In the genomic region with DNA sequence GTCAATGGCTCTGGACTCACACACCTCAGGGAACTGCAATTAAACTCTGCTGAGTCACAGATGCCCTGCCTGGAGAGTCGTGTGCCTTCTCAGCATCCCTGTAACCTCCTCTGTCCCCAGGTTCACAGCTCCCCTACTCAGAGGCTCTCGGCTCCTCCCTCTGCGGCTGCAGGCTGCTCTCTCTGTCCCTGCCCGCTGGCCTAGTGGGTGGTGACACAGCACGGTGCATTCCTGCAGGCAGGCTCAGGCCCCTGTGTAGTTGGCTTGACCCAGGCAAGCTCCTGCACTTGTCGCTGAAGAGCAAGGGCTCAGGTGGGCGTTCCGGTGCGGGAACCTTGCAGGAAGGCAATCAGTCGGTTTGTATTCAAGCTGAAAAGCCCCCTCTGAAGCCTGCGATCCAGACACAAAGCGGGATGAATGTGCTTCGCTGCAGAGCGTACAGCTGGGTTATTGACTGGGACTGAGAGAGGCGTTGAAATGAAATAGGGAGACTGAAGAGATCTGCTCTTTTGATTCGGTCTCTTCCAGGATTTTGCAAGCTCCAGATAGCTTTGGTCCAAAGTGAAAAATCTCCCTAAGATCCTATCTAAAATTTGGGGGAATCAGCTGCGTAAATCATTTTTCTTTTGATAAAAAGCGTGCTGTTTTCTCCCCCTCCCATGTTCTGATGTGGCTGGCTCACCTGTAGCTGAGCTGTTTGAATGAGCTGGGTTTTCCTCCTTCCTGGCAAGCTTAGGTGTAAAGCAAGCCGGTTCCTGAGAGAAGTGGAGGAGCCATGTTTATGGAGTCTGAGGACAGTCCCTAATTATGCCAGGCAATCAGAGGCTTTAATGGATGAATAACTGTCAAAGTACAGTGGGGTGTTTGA, we compare ENCODE assay signal across 1 cellular context.
TF ChIP-seq lines count a peak whose summit lies in the region.

No MANE protein-coding gene starts in this region.

TF ChIP-seq in HepG2, 621 proteins besides CTCF, POLR2A, EP300 and RAD21 (continued from another document and continues in another):
- TF ChIP-seq, protein P1, sequence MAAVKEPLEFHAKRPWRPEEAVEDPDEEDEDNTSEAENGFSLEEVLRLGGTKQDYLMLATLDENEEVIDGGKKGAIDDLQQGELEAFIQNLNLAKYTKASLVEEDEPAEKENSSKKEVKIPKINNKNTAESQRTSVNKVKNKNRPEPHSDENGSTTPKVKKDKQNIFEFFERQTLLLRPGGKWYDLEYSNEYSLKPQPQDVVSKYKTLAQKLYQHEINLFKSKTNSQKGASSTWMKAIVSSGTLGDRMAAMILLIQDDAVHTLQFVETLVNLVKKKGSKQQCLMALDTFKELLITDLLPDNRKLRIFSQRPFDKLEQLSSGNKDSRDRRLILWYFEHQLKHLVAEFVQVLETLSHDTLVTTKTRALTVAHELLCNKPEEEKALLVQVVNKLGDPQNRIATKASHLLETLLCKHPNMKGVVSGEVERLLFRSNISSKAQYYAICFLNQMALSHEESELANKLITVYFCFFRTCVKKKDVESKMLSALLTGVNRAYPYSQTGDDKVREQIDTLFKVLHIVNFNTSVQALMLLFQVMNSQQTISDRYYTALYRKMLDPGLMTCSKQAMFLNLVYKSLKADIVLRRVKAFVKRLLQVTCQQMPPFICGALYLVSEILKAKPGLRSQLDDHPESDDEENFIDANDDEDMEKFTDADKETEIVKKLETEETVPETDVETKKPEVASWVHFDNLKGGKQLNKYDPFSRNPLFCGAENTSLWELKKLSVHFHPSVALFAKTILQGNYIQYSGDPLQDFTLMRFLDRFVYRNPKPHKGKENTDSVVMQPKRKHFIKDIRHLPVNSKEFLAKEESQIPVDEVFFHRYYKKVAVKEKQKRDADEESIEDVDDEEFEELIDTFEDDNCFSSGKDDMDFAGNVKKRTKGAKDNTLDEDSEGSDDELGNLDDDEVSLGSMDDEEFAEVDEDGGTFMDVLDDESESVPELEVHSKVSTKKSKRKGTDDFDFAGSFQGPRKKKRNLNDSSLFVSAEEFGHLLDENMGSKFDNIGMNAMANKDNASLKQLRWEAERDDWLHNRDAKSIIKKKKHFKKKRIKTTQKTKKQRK (IDR thresholded peaks at IDR 0.05; ENCODE audit: low read length): no peak
- TF ChIP-seq NR2F1 (CRISPR knock-in tag; IDR thresholded peaks at IDR 0.05) (peak in 1 of 2 experiments; percentile 30; a peak in 1 of 4 replicates), ZNF124 (CRISPR knock-in tag; IDR thresholded peaks at IDR 0.05) (no peak), SMARCE1 (IDR thresholded peaks at IDR 0.05; ENCODE audit: borderline replicate concordance) (no peak), ZNF780A (CRISPR knock-in tag; IDR thresholded peaks at IDR 0.05) (no peak), ZNF839 (CRISPR knock-in tag; IDR thresholded peaks at IDR 0.05; ENCODE audit: borderline replicate concordance) (no peak), SUZ12 (IDR thresholded peaks at IDR 0.05; ENCODE audit: low read depth, low read length) (no peak), IKZF4 (CRISPR knock-in tag; IDR thresholded peaks at IDR 0.05; ENCODE audit: borderline replicate concordance, low read depth, not compliant biosample characterization) (no peak), HIVEP1 (CRISPR knock-in tag; IDR thresholded peaks at IDR 0.05) (no peak), KMT2A (CRISPR knock-in tag; IDR thresholded peaks at IDR 0.05) (peak; percentile 97), TEAD2 (CRISPR knock-in tag; IDR thresholded peaks at IDR 0.05) (no peak), SRY (CRISPR knock-in tag; IDR thresholded peaks at IDR 0.05) (no peak), NFIB (CRISPR knock-in tag; IDR thresholded peaks at IDR 0.05; ENCODE audit: borderline replicate concordance) (no peak), TAF15 (IDR thresholded peaks at IDR 0.05; ENCODE audit: low read depth, low read length, poor library complexity, severe bottlenecking) (no peak), PCBP1 (IDR thresholded peaks at IDR 0.05; ENCODE audit: borderline replicate concordance, low read depth, low read length) (no peak), ZNF317 (CRISPR knock-in tag; IDR thresholded peaks at IDR 0.05) (peak; percentile 76; the same call in 1 of the 2 replicates), RARA (CRISPR knock-in tag; IDR thresholded peaks at IDR 0.05) (peak; percentile 83), PHF20 (CRISPR knock-in tag; IDR thresholded peaks at IDR 0.05) (no peak), ZNF350 (CRISPR knock-in tag; IDR thresholded peaks at IDR 0.05; ENCODE audit: borderline replicate concordance, low read depth) (peak; percentile 98), ZNF34 (CRISPR knock-in tag; IDR thresholded peaks at IDR 0.05; ENCODE audit: borderline replicate concordance) (no peak), ZNF562 (CRISPR knock-in tag; IDR thresholded peaks at IDR 0.05; ENCODE audit: borderline replicate concordance) (no peak), HOXD1 (CRISPR knock-in tag; IDR thresholded peaks at IDR 0.05) (peak; percentile 84; the same call in 1 of the 2 replicates), POLR2AphosphoS2 (IDR thresholded peaks at IDR 0.05; ENCODE audit: low read depth, low read length) (no peak), RFX5 (IDR thresholded peaks at IDR 0.05; ENCODE audit: low read depth, low read length) (no peak), SOX6 (IDR thresholded peaks at IDR 0.05) (no peak), SOX6 (CRISPR knock-in tag; IDR thresholded peaks at IDR 0.05) (peak; percentile 81), SNRNP70 (IDR thresholded peaks at IDR 0.05; ENCODE audit: low read depth, low read length) (no peak), CC2D1A (CRISPR knock-in tag; IDR thresholded peaks at IDR 0.05) (no peak), SETDB1 (CRISPR knock-in tag; IDR thresholded peaks at IDR 0.05; ENCODE audit: borderline replicate concordance) (no peak), ZNF746 (CRISPR knock-in tag; IDR thresholded peaks at IDR 0.05) (no peak), EHMT2 (IDR thresholded peaks at IDR 0.05; ENCODE audit: borderline replicate concordance, low read depth, low read length) (no peak), YY1 (IDR thresholded peaks at IDR 0.05; ENCODE audit: insufficient read depth, insufficient replicate concordance, low read depth, low read length) (no peak), ZNF382 (CRISPR knock-in tag; IDR thresholded peaks at IDR 0.05; ENCODE audit: borderline replicate concordance) (no peak), ARHGAP35 (CRISPR knock-in tag; IDR thresholded peaks at IDR 0.05; ENCODE audit: borderline replicate concordance) (peak; percentile 62; the same call in 1 of the 2 replicates), HNF4G (IDR thresholded peaks at IDR 0.05; ENCODE audit: borderline replicate concordance, low read depth, low read length) (no peak), HNF4G (CRISPR knock-in tag; IDR thresholded peaks at IDR 0.05; ENCODE audit: borderline replicate concordance, low read depth) (0 out of 2 replicates have a peak, but pooled peaks have one; percentile 20), FOXK1 (CRISPR knock-in tag; IDR thresholded peaks at IDR 0.05; ENCODE audit: borderline replicate concordance, low read depth) (no peak), BCL6 (CRISPR knock-in tag; IDR thresholded peaks at IDR 0.05) (peak; percentile 69), TBX3 (IDR thresholded peaks at IDR 0.05; ENCODE audit: borderline replicate concordance) (no peak), ZSCAN25 (CRISPR knock-in tag; IDR thresholded peaks at IDR 0.05) (peak; percentile 95), ZBTB38 (CRISPR knock-in tag; IDR thresholded peaks at IDR 0.05) (peak; percentile 87), ZNF703 (CRISPR knock-in tag; IDR thresholded peaks at IDR 0.05; ENCODE audit: borderline replicate concordance) (no peak), ZNF446 (CRISPR knock-in tag; IDR thresholded peaks at IDR 0.05) (0 out of 2 replicates have a peak, but pooled peaks have one; percentile 61), NFYB (CRISPR knock-in tag; IDR thresholded peaks at IDR 0.05) (no peak), HMG20B (CRISPR knock-in tag; conservative IDR thresholded peaks at IDR 0.05) (no peak), SRF (IDR thresholded peaks at IDR 0.05; ENCODE audit: low read depth, low read length) (no peak), DPF2 (CRISPR knock-in tag; IDR thresholded peaks at IDR 0.05; ENCODE audit: borderline replicate concordance, low read depth) (no peak), PPARG (CRISPR knock-in tag; conservative IDR thresholded peaks at IDR 0.05) (no peak)
- TF ChIP-seq, protein P2, sequence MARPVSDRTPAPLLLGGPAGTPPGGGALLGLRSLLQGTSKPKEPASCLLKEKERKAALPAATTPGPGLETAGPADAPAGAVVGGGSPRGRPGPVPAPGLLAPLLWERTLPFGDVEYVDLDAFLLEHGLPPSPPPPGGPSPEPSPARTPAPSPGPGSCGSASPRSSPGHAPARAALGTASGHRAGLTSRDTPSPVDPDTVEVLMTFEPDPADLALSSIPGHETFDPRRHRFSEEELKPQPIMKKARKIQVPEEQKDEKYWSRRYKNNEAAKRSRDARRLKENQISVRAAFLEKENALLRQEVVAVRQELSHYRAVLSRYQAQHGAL (CRISPR knock-in tag; IDR thresholded peaks at IDR 0.05; ENCODE audit: not compliant biosample characterization): peak; percentile 80
- TF ChIP-seq, protein P3, sequence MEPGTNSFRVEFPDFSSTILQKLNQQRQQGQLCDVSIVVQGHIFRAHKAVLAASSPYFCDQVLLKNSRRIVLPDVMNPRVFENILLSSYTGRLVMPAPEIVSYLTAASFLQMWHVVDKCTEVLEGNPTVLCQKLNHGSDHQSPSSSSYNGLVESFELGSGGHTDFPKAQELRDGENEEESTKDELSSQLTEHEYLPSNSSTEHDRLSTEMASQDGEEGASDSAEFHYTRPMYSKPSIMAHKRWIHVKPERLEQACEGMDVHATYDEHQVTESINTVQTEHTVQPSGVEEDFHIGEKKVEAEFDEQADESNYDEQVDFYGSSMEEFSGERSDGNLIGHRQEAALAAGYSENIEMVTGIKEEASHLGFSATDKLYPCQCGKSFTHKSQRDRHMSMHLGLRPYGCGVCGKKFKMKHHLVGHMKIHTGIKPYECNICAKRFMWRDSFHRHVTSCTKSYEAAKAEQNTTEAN (CRISPR knock-in tag; conservative IDR thresholded peaks at IDR 0.05): 0 out of 2 replicates have a peak, but pooled peaks have one; percentile 56
- TF ChIP-seq, protein P4, sequence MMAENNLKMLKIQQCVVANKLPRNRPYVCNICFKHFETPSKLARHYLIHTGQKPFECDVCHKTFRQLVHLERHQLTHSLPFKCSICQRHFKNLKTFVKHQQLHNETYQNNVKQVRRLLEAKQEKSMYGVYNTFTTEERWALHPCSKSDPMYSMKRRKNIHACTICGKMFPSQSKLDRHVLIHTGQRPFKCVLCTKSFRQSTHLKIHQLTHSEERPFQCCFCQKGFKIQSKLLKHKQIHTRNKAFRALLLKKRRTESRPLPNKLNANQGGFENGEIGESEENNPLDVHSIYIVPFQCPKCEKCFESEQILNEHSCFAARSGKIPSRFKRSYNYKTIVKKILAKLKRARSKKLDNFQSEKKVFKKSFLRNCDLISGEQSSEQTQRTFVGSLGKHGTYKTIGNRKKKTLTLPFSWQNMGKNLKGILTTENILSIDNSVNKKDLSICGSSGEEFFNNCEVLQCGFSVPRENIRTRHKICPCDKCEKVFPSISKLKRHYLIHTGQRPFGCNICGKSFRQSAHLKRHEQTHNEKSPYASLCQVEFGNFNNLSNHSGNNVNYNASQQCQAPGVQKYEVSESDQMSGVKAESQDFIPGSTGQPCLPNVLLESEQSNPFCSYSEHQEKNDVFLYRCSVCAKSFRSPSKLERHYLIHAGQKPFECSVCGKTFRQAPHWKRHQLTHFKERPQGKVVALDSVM (CRISPR knock-in tag; IDR thresholded peaks at IDR 0.05): no peak
- TF ChIP-seq, protein P5, sequence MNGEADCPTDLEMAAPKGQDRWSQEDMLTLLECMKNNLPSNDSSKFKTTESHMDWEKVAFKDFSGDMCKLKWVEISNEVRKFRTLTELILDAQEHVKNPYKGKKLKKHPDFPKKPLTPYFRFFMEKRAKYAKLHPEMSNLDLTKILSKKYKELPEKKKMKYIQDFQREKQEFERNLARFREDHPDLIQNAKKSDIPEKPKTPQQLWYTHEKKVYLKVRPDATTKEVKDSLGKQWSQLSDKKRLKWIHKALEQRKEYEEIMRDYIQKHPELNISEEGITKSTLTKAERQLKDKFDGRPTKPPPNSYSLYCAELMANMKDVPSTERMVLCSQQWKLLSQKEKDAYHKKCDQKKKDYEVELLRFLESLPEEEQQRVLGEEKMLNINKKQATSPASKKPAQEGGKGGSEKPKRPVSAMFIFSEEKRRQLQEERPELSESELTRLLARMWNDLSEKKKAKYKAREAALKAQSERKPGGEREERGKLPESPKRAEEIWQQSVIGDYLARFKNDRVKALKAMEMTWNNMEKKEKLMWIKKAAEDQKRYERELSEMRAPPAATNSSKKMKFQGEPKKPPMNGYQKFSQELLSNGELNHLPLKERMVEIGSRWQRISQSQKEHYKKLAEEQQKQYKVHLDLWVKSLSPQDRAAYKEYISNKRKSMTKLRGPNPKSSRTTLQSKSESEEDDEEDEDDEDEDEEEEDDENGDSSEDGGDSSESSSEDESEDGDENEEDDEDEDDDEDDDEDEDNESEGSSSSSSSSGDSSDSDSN (CRISPR knock-in tag; IDR thresholded peaks at IDR 0.05): peak; percentile 93
- TF ChIP-seq, protein P6, sequence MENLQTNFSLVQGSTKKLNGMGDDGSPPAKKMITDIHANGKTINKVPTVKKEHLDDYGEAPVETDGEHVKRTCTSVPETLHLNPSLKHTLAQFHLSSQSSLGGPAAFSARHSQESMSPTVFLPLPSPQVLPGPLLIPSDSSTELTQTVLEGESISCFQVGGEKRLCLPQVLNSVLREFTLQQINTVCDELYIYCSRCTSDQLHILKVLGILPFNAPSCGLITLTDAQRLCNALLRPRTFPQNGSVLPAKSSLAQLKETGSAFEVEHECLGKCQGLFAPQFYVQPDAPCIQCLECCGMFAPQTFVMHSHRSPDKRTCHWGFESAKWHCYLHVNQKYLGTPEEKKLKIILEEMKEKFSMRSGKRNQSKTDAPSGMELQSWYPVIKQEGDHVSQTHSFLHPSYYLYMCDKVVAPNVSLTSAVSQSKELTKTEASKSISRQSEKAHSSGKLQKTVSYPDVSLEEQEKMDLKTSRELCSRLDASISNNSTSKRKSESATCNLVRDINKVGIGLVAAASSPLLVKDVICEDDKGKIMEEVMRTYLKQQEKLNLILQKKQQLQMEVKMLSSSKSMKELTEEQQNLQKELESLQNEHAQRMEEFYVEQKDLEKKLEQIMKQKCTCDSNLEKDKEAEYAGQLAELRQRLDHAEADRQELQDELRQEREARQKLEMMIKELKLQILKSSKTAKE (CRISPR knock-in tag; IDR thresholded peaks at IDR 0.05; ENCODE audit: borderline replicate concordance): peak; percentile 55; the same call in 1 of the 2 replicates
- TF ChIP-seq, protein P7, sequence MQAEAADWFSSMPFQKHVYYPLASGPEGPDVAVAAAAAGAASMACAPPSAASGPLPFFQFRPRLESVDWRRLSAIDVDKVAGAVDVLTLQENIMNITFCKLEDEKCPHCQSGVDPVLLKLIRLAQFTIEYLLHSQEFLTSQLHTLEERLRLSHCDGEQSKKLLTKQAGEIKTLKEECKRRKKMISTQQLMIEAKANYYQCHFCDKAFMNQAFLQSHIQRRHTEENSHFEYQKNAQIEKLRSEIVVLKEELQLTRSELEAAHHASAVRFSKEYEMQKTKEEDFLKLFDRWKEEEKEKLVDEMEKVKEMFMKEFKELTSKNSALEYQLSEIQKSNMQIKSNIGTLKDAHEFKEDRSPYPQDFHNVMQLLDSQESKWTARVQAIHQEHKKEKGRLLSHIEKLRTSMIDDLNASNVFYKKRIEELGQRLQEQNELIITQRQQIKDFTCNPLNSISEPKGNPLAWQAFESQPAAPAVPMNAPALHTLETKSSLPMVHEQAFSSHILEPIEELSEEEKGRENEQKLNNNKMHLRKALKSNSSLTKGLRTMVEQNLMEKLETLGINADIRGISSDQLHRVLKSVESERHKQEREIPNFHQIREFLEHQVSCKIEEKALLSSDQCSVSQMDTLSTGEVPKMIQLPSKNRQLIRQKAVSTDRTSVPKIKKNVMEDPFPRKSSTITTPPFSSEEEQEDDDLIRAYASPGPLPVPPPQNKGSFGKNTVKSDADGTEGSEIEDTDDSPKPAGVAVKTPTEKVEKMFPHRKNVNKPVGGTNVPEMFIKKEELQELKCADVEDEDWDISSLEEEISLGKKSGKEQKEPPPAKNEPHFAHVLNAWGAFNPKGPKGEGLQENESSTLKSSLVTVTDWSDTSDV (CRISPR knock-in tag; IDR thresholded peaks at IDR 0.05): no peak
